In genomic region chr7:50782376-50783208, GRCh38 we compare ENCODE assay signal across 8 cellular contexts. TPM values are rescaled to one million over a fixed set of nuclear protein-coding genes. Genes with fewer than 3 reads are reported as not detected.
A peak's percentile ranks its signal among the peaks of the same experiment; 100 is the strongest.
DNase-seq lines count a peak whose midpoint lies in the region; ATAC-seq, FAIRE-seq and TF ChIP-seq lines count a peak whose summit lies in the region.

Gene GRB10, minus strand, starts transcription at chr7:50782896. Its CDS starts 50,574 bp downstream, at chr7:50732322.

- CTCF ChIA-PET in CD8-positive, alpha-beta T cell (lab: Charles Lee) = no interaction called here
- CTCF ChIA-PET in K562 (lab: Yijun Ruan, JAX; ENCODE audit: low intra/inter-chr PET ratio) = no interaction called here

- ATAC-seq in CD8-positive, alpha-beta T cell = peak; percentile 37
- no peak for ATAC-seq in K562
- ATAC-seq in psoas muscle = peak; percentile 55 to 79 (median 76)
- ATAC-seq in GM21786 (IDR thresholded peaks at IDR 0.05; ENCODE audit: unreplicated experiment) = no peak
- ATAC-seq in GM21717 (IDR thresholded peaks at IDR 0.05; ENCODE audit: unreplicated experiment) = no peak
- ATAC-seq in GM21515 (IDR thresholded peaks at IDR 0.05; ENCODE audit: unreplicated experiment) = no peak

- no peaks in the 10 kb centered on the region for H3K9me3 ChIP-seq in CD8-positive, alpha-beta T cell (ENCODE audit: low read length)
- H3K9me3 ChIP-seq in K562 (replicated peaks; ENCODE audit: control insufficient read depth, insufficient read depth, low read depth, low read length) = no peaks in the 10 kb centered on the region
- H3K9me3 ChIP-seq in psoas muscle = no peaks in the 10 kb centered on the region

- no peaks in the 10 kb centered on the region for H3K27me3 ChIP-seq in CD8-positive, alpha-beta T cell (ENCODE audit: insufficient read depth, low read length)
- no peaks in the 10 kb centered on the region for H3K27me3 ChIP-seq in K562 (ENCODE audit: control insufficient read depth in 2 of 2, insufficient read depth in 2 of 2, low read length in 2 of 2)
- H3K27me3 ChIP-seq in psoas muscle (ENCODE audit: insufficient read depth in 3 of 3, low read length in 2 of 3) = no peaks in the 10 kb centered on the region

- H3K79me2 ChIP-seq in K562 (ENCODE audit: control insufficient read depth, insufficient read depth, low read length) = peaks cover 96% of the 10 kb centered on the region

- no peak within 1 kb of the TSS; a peak in 1 of 4 replicates for H3K9ac ChIP-seq in K562 (ENCODE audit: insufficient read depth in 1 of 2, low read depth in 2 of 2, low read length in 2 of 2)

- H3K27me3 Mint-ChIP-seq in CD8-positive, alpha-beta T cell (ENCODE audit: low read depth) = peaks cover 34% of the 10 kb centered on the region

- H3K36me3 Mint-ChIP-seq in CD8-positive, alpha-beta T cell = no peaks in the 10 kb centered on the region

- H3K4me2 ChIP-seq in K562 (ENCODE audit: insufficient read depth, low read length) = no peak within 1 kb of the TSS; the same call in 1 of the 2 replicates

- no peaks in the 10 kb centered on the region for H3K36me3 ChIP-seq in CD8-positive, alpha-beta T cell (ENCODE audit: insufficient read depth, low read length)
- H3K36me3 ChIP-seq in K562 (ENCODE audit: control insufficient read depth, insufficient read depth, low read length) (peaks cover 10% of the 10 kb centered on the region; the same call in 2 of the 3 replicates), psoas muscle (ENCODE audit: insufficient read depth in 1 of 2, low read depth in 1 of 2) (no peaks in the 10 kb centered on the region)

- peaks cover 20% of the 10 kb centered on the region for H3K4me1 Mint-ChIP-seq in CD8-positive, alpha-beta T cell (ENCODE audit: low read depth)

- no peak for TF ChIP-seq POLR2A in K562 (conservative IDR thresholded peaks at IDR 0.05)

- H3K4me3 ChIP-seq in CD8-positive, alpha-beta T cell (ENCODE audit: low read depth, low read length) = peak within 1 kb of the TSS; percentile 31
- H3K4me3 ChIP-seq in K562 = no peak within 1 kb of the TSS
- peak within 1 kb of the TSS; percentile 68 for H3K4me3 ChIP-seq in psoas muscle

- H3K27ac Mint-ChIP-seq in CD8-positive, alpha-beta T cell = no peak within 1 kb of the TSS

- H3K9me1 ChIP-seq in K562 (ENCODE audit: control insufficient read depth, insufficient read depth, low read length) = peaks cover 20% of the 10 kb centered on the region

- peak within 1 kb of the TSS; percentile 72 for H3K4me3 Mint-ChIP-seq in CD8-positive, alpha-beta T cell

- peaks cover 17% of the 10 kb centered on the region for H3K4me1 ChIP-seq in CD8-positive, alpha-beta T cell (ENCODE audit: insufficient read depth, low read length)
- H3K4me1 ChIP-seq in K562 (replicated peaks in 1 of 2; ENCODE audit: control insufficient read depth in 2 of 2, insufficient read depth in 2 of 2, low read length in 2 of 2) (peaks cover 2 to 28% of the 10 kb centered on the region in 2 experiments; a peak in 4 of 5 replicates), psoas muscle (peaks cover 53% of the 10 kb centered on the region)

- POLR2A ChIA-PET in CD8-positive, alpha-beta T cell (lab: Charles Lee) = no interaction called here
- POLR2A ChIA-PET in K562 (lab: Yijun Ruan, JAX) = interaction anchor here (1.4 kb wide), 1 partner anchor 13 kb away, joined by 4 read pairs; no protein-coding TSS in a partner anchor

- H3K27ac ChIP-seq in CD8-positive, alpha-beta T cell (ENCODE audit: low read depth, low read length) = no peak within 1 kb of the TSS
- H3K27ac ChIP-seq in K562 (ENCODE audit: extremely low read depth, low read depth, low read length) = no peak within 1 kb of the TSS
- peak within 1 kb of the TSS; percentile 24 for H3K27ac ChIP-seq in psoas muscle

- in situ Hi-C loops in K562 (cut with MboI) = no loop called here

- H3K9me3 Mint-ChIP-seq in CD8-positive, alpha-beta T cell = no peaks in the 10 kb centered on the region

- no peak for TF ChIP-seq RAD21 in K562 (CRISPR knock-in tag; conservative IDR thresholded peaks at IDR 0.05 in 1 of 2, IDR thresholded peaks at IDR 0.05 in 1 of 2)

- intact Hi-C loops in CD8-positive, alpha-beta T cell (cut with DNase I, micrococcal nuclease) = no loop called here
- intact Hi-C loops in K562 (cut with micrococcal nuclease) = no loop called here
- intact Hi-C loops in psoas muscle (cut with DNase I) = loop anchor here in 1 of 2 donors (10.0 kb wide), 1 partner anchor 362 kb away; no protein-coding TSS in a partner anchor

- DNase-seq in CD8-positive, alpha-beta T cell = peak in 1 of 7 experiments; percentile 18
- peak; percentile 22 to 41 for DNase-seq in NCI-H1930 (lab: John Stamatoyannopoulos, UW)
- peak in 2 of 4 experiments; percentile 40 to 47 for DNase-seq in K562 (ENCODE audit: extremely low read depth in 1 of 4, low spot score in 3 of 4)
- peak in 50 of 51 donors; percentile 9 to 87 (median 66) for DNase-seq in hypothalamus (lab: John Stamatoyannopoulos, UW)
- DNase-seq in psoas muscle = peak; percentile 55 to 65

- no peak for TF ChIP-seq CTCF in CD8-positive, alpha-beta T cell (IDR thresholded peaks at IDR 0.05)
- TF ChIP-seq CTCF in K562 (IDR thresholded peaks at IDR 0.05 in 2 of 3, conservative IDR thresholded peaks at IDR 0.05 in 1 of 3; ENCODE audit: insufficient read depth in 2 of 3, low read depth in 1 of 3, low read length in 3 of 3) = no peak
- TF ChIP-seq CTCF in psoas muscle (IDR thresholded peaks at IDR 0.05) = no peak

- no peak for FAIRE-seq in K562 (lab: Jason Lieb, UNC)

- no peak for TF ChIP-seq EP300 in K562 (IDR thresholded peaks at IDR 0.05; ENCODE audit: low read length)

- no TSS peak for BruUV-seq in K562 (replicated peaks; lab: Mats Ljungman, UMichigan)

- peaks cover 62% of the 10 kb centered on the region for H4K20me1 ChIP-seq in K562 (replicated peaks; ENCODE audit: control insufficient read depth, insufficient read depth, low read length)

- no peak within 1 kb of the TSS for H2AFZ ChIP-seq in K562 (ENCODE audit: low read depth, low read length)

- WGBS in K562 (ENCODE audit: insufficient coverage, low coverage, missing lambda C conversion rate) = 98% methylated on average over 8 of the region's 95 CpGs
- 45 to 53% (median 49%) methylated on average over 64 to 95 of the region's 95 CpGs for WGBS in psoas muscle, 3 donors

TF ChIP-seq in K562, 482 proteins besides CTCF, POLR2A, EP300 and RAD21:
- TF ChIP-seq, protein P1, sequence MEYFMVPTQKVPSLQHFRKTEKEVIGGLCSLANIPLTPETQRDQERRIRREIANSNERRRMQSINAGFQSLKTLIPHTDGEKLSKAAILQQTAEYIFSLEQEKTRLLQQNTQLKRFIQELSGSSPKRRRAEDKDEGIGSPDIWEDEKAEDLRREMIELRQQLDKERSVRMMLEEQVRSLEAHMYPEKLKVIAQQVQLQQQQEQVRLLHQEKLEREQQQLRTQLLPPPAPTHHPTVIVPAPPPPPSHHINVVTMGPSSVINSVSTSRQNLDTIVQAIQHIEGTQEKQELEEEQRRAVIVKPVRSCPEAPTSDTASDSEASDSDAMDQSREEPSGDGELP (CRISPR knock-in tag; IDR thresholded peaks at IDR 0.05; ENCODE audit: borderline replicate concordance) = no peak
- TF ChIP-seq SMAD4 (CRISPR knock-in tag; conservative IDR thresholded peaks at IDR 0.05) = no peak
- TF ChIP-seq POLR2G (IDR thresholded peaks at IDR 0.05; ENCODE audit: low read depth, low read length) = peak; percentile 52
- no peak for TF ChIP-seq TEAD2 (tag; IDR thresholded peaks at IDR 0.05)
- TF ChIP-seq ZBTB33 (CRISPR knock-in tag; IDR thresholded peaks at IDR 0.05) = peak; percentile 17; the same call in 1 of the 2 replicates
- TF ChIP-seq U2AF2 (optimal IDR thresholded peaks at IDR 0.05; ENCODE audit: low read depth, low read length) = no peak
- peak; percentile 62 for TF ChIP-seq RBM22 (IDR thresholded peaks at IDR 0.05; ENCODE audit: low read depth, low read length, poor library complexity, severe bottlenecking)
TF ChIP-seq in K562: peak in this region for 3.

RNA-seq across cellular contexts. Expression of gene GRB10, which starts in this region (rescaled TPM):
- total RNA-seq in CD8-positive, alpha-beta T cell = 1 to 10 TPM; 2.6 to 2.9 TPM
- total RNA-seq in K562 (2011; cell fraction: chromatin; rRNA removed; ENCODE audit: low replicate concordance) = 155 and 246 TPM in 2 replicates
- total RNA-seq in K562 (2011; cell fraction: nucleolus; rRNA removed) = 95.1 and 108 TPM in 2 replicates
- total RNA-seq in K562 (2011; cell fraction: nucleoplasm; rRNA removed) = 149 and 184 TPM in 2 replicates
- total RNA-seq in K562 (2014; rRNA removed) (56.5 and 57.4 TPM in 2 replicates), K562 (2014; rRNA removed; fragmentation: Illumina TruSeq; extraction: Trizol) (43.4 and 44.0 TPM in 2 replicates), K562 (2015; rRNA removed; fragmentation: Illumina TruSeq; extraction: Trizol) (25.8 and 28.6 TPM in 2 replicates), K562 (2021) (77.7 and 88.5 TPM in 2 replicates), psoas muscle (10 to 100 TPM; 44.5 to 60.5 (median 56.1) TPM)
- polyA plus RNA-seq in K562 (2011; rRNA removed) (26.9 and 28.0 TPM in 2 replicates), K562 (2014; fragmentation: Illumina TruSeq; extraction: Trizol) (48.1 and 49.0 TPM in 2 replicates), K562 (2014; fragmentation: Nextera tagmentation; extraction: Ambion mirVana) (1 to 10 TPM; 8.9 to 9.9 TPM), K562 (2014; rRNA removed) (39.0 and 40.7 TPM in 2 replicates), psoas muscle (10 to 100 TPM; 25.8 to 72.7 (median 35.1) TPM)
- polyA plus RNA-seq in K562 (2011; cell fraction: cytosol; rRNA removed) = 24.2 and 25.9 TPM in 2 replicates
- 56.8 and 69.8 TPM in 2 replicates for polyA plus RNA-seq in K562 (2011; cell fraction: nucleus; rRNA removed)
- 33.8 and 79.4 TPM in 2 replicates for polyA plus RNA-seq in K562 (2012)
- 62.8 and 74.1 TPM in 2 replicates for polyA minus RNA-seq in K562 (2011; rRNA and poly(A)+ RNA removed)
- polyA minus RNA-seq in K562 (2011; cell fraction: cytosol; rRNA and poly(A)+ RNA removed) = 35.8 and 51.6 TPM in 2 replicates
- 75.0 and 114 TPM in 2 replicates for polyA minus RNA-seq in K562 (2011; cell fraction: nucleus; rRNA and poly(A)+ RNA removed)

Comparison
In these comparisons a context has a peak if more than half of its experiments do, and no peak if none do; other contexts are left out.
1. RNA of gene GRB10 (total RNA-seq): 44.5 to 60.5 TPM in psoas muscle and 25.8 to 246 TPM in K562; 2.6 to 2.9 TPM in CD8-positive, alpha-beta T cell; every median in the first group is over 4 times any median in the second.
2. ATAC-seq: peak in CD8-positive, alpha-beta T cell (single experiment) and psoas muscle (4 of 4); none in K562 (single experiment), GM21786 (single experiment), GM21717 (single experiment) and GM21515 (single experiment).